20 cellular contexts compared by ENCODE assay signal in the genomic region with DNA sequence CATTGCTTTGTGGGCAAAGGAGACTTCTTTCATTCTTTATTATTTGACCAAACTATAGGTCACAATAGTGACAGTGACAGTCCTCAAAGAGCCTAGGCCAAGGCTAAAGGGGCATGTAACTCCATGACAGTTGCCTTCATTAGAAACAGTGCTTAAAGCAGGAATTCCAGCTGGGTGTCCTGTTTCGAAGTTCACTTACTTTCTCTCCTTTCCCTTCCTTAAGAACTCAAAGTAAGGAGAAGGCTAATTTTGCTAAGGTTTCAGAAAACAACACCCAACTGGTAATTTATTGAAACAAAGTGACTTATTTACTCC. TPM values are rescaled to one million over a fixed set of nuclear protein-coding genes. Genes with fewer than 3 reads are reported as not detected.
DNase-seq lines count a peak whose midpoint lies in the region; ATAC-seq and TF ChIP-seq lines count a peak whose summit lies in the region.
"Had no signal": no experiment of that assay in that cellular context is flagged by ENCODE, and none has a peak within 500 bp of the region (broad histone marks: within the 10 kb centered on the region; RNA-seq: fewer than 3 reads in every experiment).

No MANE protein-coding gene starts in this region.

- peaks cover 49% of the 10 kb centered on the region for H3K36me3 ChIP-seq in GM23338 (ENCODE audit: insufficient read depth)
- H3K36me3 ChIP-seq in ascending aorta, result no peaks in the 10 kb centered on the region
- peaks cover 3% of the 10 kb centered on the region for H3K36me3 ChIP-seq in iPS-15b (ENCODE audit: control insufficient read depth, insufficient read depth, low read length)
- H3K36me3 ChIP-seq: BLaER1, SJCRH30 had no signal

- H3K4me3 ChIP-seq in GM23338 (peak overlapping the region; percentile 38), ascending aorta (no peak overlapping the region), iPS-15b (ENCODE audit: low read depth, low read length) (no peak overlapping the region)
- H3K4me3 ChIP-seq: BLaER1, GM23248, SJCRH30 had no signal

- no peak overlapping the region for H2AFZ ChIP-seq in GM23338
- H2AFZ ChIP-seq: GM23248 had no signal

- H3K27me3 Mint-ChIP-seq in GM23338 (ENCODE audit: insufficient read depth, low read depth, poor library complexity), result peaks cover 35% of the 10 kb centered on the region
- H3K27me3 Mint-ChIP-seq in neural crest cell (ENCODE audit: low read depth), result peaks cover 92% of the 10 kb centered on the region
- peaks cover 4% of the 10 kb centered on the region for H3K27me3 Mint-ChIP-seq in HFFc6 (ENCODE audit: insufficient read depth)
- H3K27me3 Mint-ChIP-seq in stimulated activated memory B cell treated with anti-CD40 and anti-IgM and Interleukin-4, amounts not matched to agents 10 μg/mL and 1 μg/mL and 100 μg/mL, for 72 hours, result peaks cover 31% of the 10 kb centered on the region
- peaks cover 20% of the 10 kb centered on the region for H3K27me3 Mint-ChIP-seq in mesothelial cell of epicardium (ENCODE audit: low read depth)

- H3K9me2 ChIP-seq in GM23338 (ENCODE audit: insufficient read depth), result no peaks in the 10 kb centered on the region

- peaks cover 46% of the 10 kb centered on the region for H3K9me3 Mint-ChIP-seq in GM23338
- peaks cover 4% of the 10 kb centered on the region for H3K9me3 Mint-ChIP-seq in neural crest cell
- H3K9me3 Mint-ChIP-seq in HFFc6, result no peaks in the 10 kb centered on the region
- no peaks in the 10 kb centered on the region for H3K9me3 Mint-ChIP-seq in stimulated activated memory B cell treated with anti-CD40 and anti-IgM and Interleukin-4, amounts not matched to agents 10 μg/mL and 1 μg/mL and 100 μg/mL, for 72 hours
- H3K9me3 Mint-ChIP-seq in mesothelial cell of epicardium, result peaks cover 6% of the 10 kb centered on the region
- H3K9me3 Mint-ChIP-seq: CD8-positive, alpha-beta T cell had no signal

- TF ChIP-seq CTCF in GM23338 (conservative IDR thresholded peaks at IDR 0.05; ENCODE audit: low read depth in 2 of 2), result no peak
- no peak for TF ChIP-seq CTCF in ascending aorta (IDR thresholded peaks at IDR 0.05)
- TF ChIP-seq CTCF in neural crest cell (conservative IDR thresholded peaks at IDR 0.05), result no peak
- no peak for TF ChIP-seq CTCF in HFFc6 (IDR thresholded peaks at IDR 0.05)
- no peak for TF ChIP-seq CTCF in mesothelial cell of epicardium (IDR thresholded peaks at IDR 0.05; ENCODE audit: unreplicated experiment)

- H3K79me2 ChIP-seq in GM23338 (replicated peaks; ENCODE audit: insufficient read depth), result peaks cover 70% of the 10 kb centered on the region

- peak overlapping the region; percentile 41 for H3K9ac ChIP-seq in iPS-15b (ENCODE audit: low read depth, low read length)
- H3K9ac ChIP-seq: BLaER1, GM23248 had no signal

- H3K27ac Mint-ChIP-seq in GM23338, result peak overlapping the region; percentile 93
- H3K27ac Mint-ChIP-seq in neural crest cell (ENCODE audit: unreplicated experiment), result peak overlapping the region; percentile 96
- no peak overlapping the region for H3K27ac Mint-ChIP-seq in HFFc6
- no peak overlapping the region for H3K27ac Mint-ChIP-seq in stimulated activated memory B cell treated with anti-CD40 and anti-IgM and Interleukin-4, amounts not matched to agents 10 μg/mL and 1 μg/mL and 100 μg/mL, for 72 hours
- H3K27ac Mint-ChIP-seq in mesothelial cell of epicardium, result no peak overlapping the region
- H3K27ac Mint-ChIP-seq: CD8-positive, alpha-beta T cell had no signal

- peak overlapping the region; percentile 67 for H3K4me3 Mint-ChIP-seq in GM23338
- no peak overlapping the region for H3K4me3 Mint-ChIP-seq in neural crest cell
- H3K4me3 Mint-ChIP-seq in HFFc6, result no peak overlapping the region
- no peak overlapping the region for H3K4me3 Mint-ChIP-seq in stimulated activated memory B cell treated with anti-CD40 and anti-IgM and Interleukin-4, amounts not matched to agents 10 μg/mL and 1 μg/mL and 100 μg/mL, for 72 hours
- no peak overlapping the region for H3K4me3 Mint-ChIP-seq in mesothelial cell of epicardium
- H3K4me3 Mint-ChIP-seq: CD8-positive, alpha-beta T cell had no signal

- H3K27ac ChIP-seq in GM23338 (ENCODE audit: low read depth), result peak overlapping the region; percentile 83
- peak overlapping the region; percentile 31 to 66 for H3K27ac ChIP-seq in ascending aorta
- H3K27ac ChIP-seq: BLaER1, GM23248, RWPE1, SJCRH30 had no signal

- H4K20me1 ChIP-seq in GM23338 (replicated peaks; ENCODE audit: insufficient read depth), result no peaks in the 10 kb centered on the region; the same call in 1 of the 2 replicates
- H4K20me1 ChIP-seq: BLaER1 had no signal

- H3K36me3 Mint-ChIP-seq in GM23338 (ENCODE audit: low read depth) (peaks cover 90% of the 10 kb centered on the region), neural crest cell (ENCODE audit: low read depth) (no peaks in the 10 kb centered on the region), HFFc6 (ENCODE audit: low read depth) (no peaks in the 10 kb centered on the region), mesothelial cell of epicardium (peaks cover 2% of the 10 kb centered on the region)
- H3K36me3 Mint-ChIP-seq in stimulated activated memory B cell treated with anti-CD40 and anti-IgM and Interleukin-4, amounts not matched to agents 10 μg/mL and 1 μg/mL and 100 μg/mL, for 72 hours, result no peaks in the 10 kb centered on the region
- H3K36me3 Mint-ChIP-seq: CD8-positive, alpha-beta T cell had no signal

- H3K9me3 ChIP-seq in ascending aorta (no peaks in the 10 kb centered on the region), iPS-15b (ENCODE audit: control insufficient read depth, insufficient read depth, low read length) (no peaks in the 10 kb centered on the region)
- H3K9me3 ChIP-seq: SJCRH30 had no signal

- H3K4me1 ChIP-seq in GM23338 (ENCODE audit: insufficient read depth), result peaks cover 16% of the 10 kb centered on the region
- peaks cover 0 to 7% of the 10 kb centered on the region in 2 donors for H3K4me1 ChIP-seq in ascending aorta
- peaks cover 7% of the 10 kb centered on the region for H3K4me1 ChIP-seq in iPS-15b (ENCODE audit: control insufficient read depth, insufficient read depth, low read length)
- H3K4me1 ChIP-seq: SJCRH30 had no signal

- DNase-seq in GM23338 (ENCODE audit: low spot score) (peak; percentile 39), ascending aorta (ENCODE audit: low spot score in 2 of 2) (no peak), neural crest cell (ENCODE audit: low read depth, low spot score) (no peak), NAMALWA (ENCODE audit: low spot score) (no peak), HFFc6 (no peak), mesothelial cell of epicardium (ENCODE audit: low spot score in 2 of 2, unreplicated experiment in 2 of 2) (no peak)
- DNase-seq: 8988T; CD8-positive, alpha-beta T cell; DMS79; GM23248; NCI-H187 treated with DMSO at 0.1 percent for 48 hours; NCI-H774; PC-3; SJCRH30 had no signal

- peaks cover 8% of the 10 kb centered on the region; the same call in 1 of the 2 replicates for H3F3A ChIP-seq in GM23338 (replicated peaks; ENCODE audit: low read depth)

- H3K27me3 ChIP-seq in GM23338 (ENCODE audit: insufficient read depth) (no peaks in the 10 kb centered on the region), ascending aorta (no peaks in the 10 kb centered on the region), iPS-15b (ENCODE audit: control insufficient read depth, insufficient read depth, low read length) (no peaks in the 10 kb centered on the region)
- H3K27me3 ChIP-seq: BLaER1, SJCRH30 had no signal

- intact Hi-C loops in ascending aorta (cut with DNase I), result no loop called here

- ATAC-seq in GM23338, result no peak; the same call in 1 of the 3 replicates
- ATAC-seq in stimulated activated memory B cell treated with anti-CD40 and anti-IgM and Interleukin-4, amounts not matched to agents 10 μg/mL and 1 μg/mL and 100 μg/mL, for 72 hours, result no peak
- ATAC-seq: CD8-positive, alpha-beta T cell; PC-3 had no signal

- H3K4me1 Mint-ChIP-seq in GM23338, result peaks cover 31% of the 10 kb centered on the region
- peaks cover 27% of the 10 kb centered on the region for H3K4me1 Mint-ChIP-seq in neural crest cell
- no peaks in the 10 kb centered on the region for H3K4me1 Mint-ChIP-seq in HFFc6 (ENCODE audit: low read depth)
- no peaks in the 10 kb centered on the region for H3K4me1 Mint-ChIP-seq in stimulated activated memory B cell treated with anti-CD40 and anti-IgM and Interleukin-4, amounts not matched to agents 10 μg/mL and 1 μg/mL and 100 μg/mL, for 72 hours
- no peaks in the 10 kb centered on the region for H3K4me1 Mint-ChIP-seq in mesothelial cell of epicardium

- peak overlapping the region; percentile 56 for H3K4me2 ChIP-seq in GM23338

TF ChIP-seq in GM23338, 12 proteins besides CTCF, POLR2A, EP300 and RAD21 (continues in another document):
- no peak for TF ChIP-seq CREB1 (CRISPR knock-in tag; IDR thresholded peaks at IDR 0.05; ENCODE audit: low read depth)
- no peak for TF ChIP-seq EZH2phosphoT487 (IDR thresholded peaks at IDR 0.05; ENCODE audit: unreplicated experiment)
- no peak for TF ChIP-seq ZNF331 (CRISPR knock-in tag; IDR thresholded peaks at IDR 0.05; ENCODE audit: low read depth)
- TF ChIP-seq EZH2 (IDR thresholded peaks at IDR 0.05; ENCODE audit: low read depth, unreplicated experiment), result no peak
- no peak for TF ChIP-seq POLR2AphosphoS5 (IDR thresholded peaks at IDR 0.05; ENCODE audit: low read depth)

RNA-seq across cellular contexts. Expression of a gene that starts 48.1 kb away (rescaled TPM):
- total RNA-seq in GM23338 (2014; rRNA removed; shearing (Covaris generic)), result 3.7 and 4.3 TPM in 2 replicates
- 7.7 and 8.5 TPM in 2 replicates for polyA plus RNA-seq in GM23338 (2016; fragmentation: Nextera tagmentation; extraction: Ambion mirVana)
- 0.32 TPM for total RNA-seq in ascending aorta
- 10.8 and 11.6 TPM in 2 replicates for total RNA-seq in neural crest cell
- total RNA-seq in HFFc6 (2021; fragmentation: NEBNext Ultra II Directional; extraction: Animal tissue kit (Norgen Biotek cat#: 25700)), result not detected
- total RNA-seq in mesothelial cell of epicardium, result 8.8 to 11.7 TPM (median 9.6 TPM) in 3 replicates
- total RNA-seq: GM23248, LHCN-M2, NCI-H460, PC-3 had no signal
- polyA plus RNA-seq: GM23248 had no signal

Comparison
In these comparisons a context has a peak if more than half of its experiments do, and no peak if none do; other contexts are left out.
1. H3K27ac Mint-ChIP-seq: peak in GM23338 (single experiment) and neural crest cell (single experiment); none in HFFc6 (single experiment), stimulated activated memory B cell treated with anti-CD40 and anti-IgM and Interleukin-4, amounts not matched to agents 10 μg/mL and 1 μg/mL and 100 μg/mL, for 72 hours (single experiment) and mesothelial cell of epicardium (single experiment).